1 cellular context compared by ENCODE assay signal in genomic region chr19:55368701-55369563, GRCh38.
A peak's percentile ranks its signal among the peaks of the same experiment; 100 is the strongest.
TF ChIP-seq lines count a peak whose summit lies in the region.

No MANE protein-coding gene starts in this region.

TF ChIP-seq in K562, 482 proteins besides CTCF, POLR2A, EP300 and RAD21 (continues in another document):
- no peak for TF ChIP-seq ZNF12 (CRISPR knock-in tag; IDR thresholded peaks at IDR 0.05)
- TF ChIP-seq YY1 (IDR thresholded peaks at IDR 0.05; ENCODE audit: borderline replicate concordance in 1 of 3, control insufficient read depth in 1 of 3, extremely low read depth in 1 of 3, insufficient read depth in 3 of 3, insufficient read length in 1 of 3, insufficient replicate concordance in 2 of 3, low read depth in 1 of 3, low read length in 2 of 3): no peak
- no peak for TF ChIP-seq E2F8 (IDR thresholded peaks at IDR 0.05; ENCODE audit: low read depth, partially characterized antibody)
- no peak for TF ChIP-seq KDM2B (CRISPR knock-in tag; IDR thresholded peaks at IDR 0.05)
- no peak for TF ChIP-seq ZNF699 (CRISPR knock-in tag; IDR thresholded peaks at IDR 0.05; ENCODE audit: insufficient replicate concordance)
- TF ChIP-seq SMC3 (conservative IDR thresholded peaks at IDR 0.05; ENCODE audit: insufficient read depth, low read depth, low read length): no peak
- peak; percentile 28 to 66; a peak in 3 of 4 replicates for TF ChIP-seq MAZ (CRISPR knock-in tag; conservative IDR thresholded peaks at IDR 0.05 in 1 of 2, IDR thresholded peaks at IDR 0.05 in 1 of 2)
- no peak for TF ChIP-seq CEBPB (tag; IDR thresholded peaks at IDR 0.05)
- no peak for TF ChIP-seq BRF2 (IDR thresholded peaks at IDR 0.05; ENCODE audit: borderline replicate concordance, insufficient read depth, insufficient read length)
- no peak for TF ChIP-seq ATF6 (CRISPR knock-in tag; IDR thresholded peaks at IDR 0.05)
- TF ChIP-seq PCBP2 (IDR thresholded peaks at IDR 0.05; ENCODE audit: low read depth, low read length, poor library complexity, severe bottlenecking): no peak
- no peak for TF ChIP-seq CHAMP1 (IDR thresholded peaks at IDR 0.05)
- TF ChIP-seq FOXK1 (CRISPR knock-in tag; IDR thresholded peaks at IDR 0.05; ENCODE audit: borderline replicate concordance): no peak
- TF ChIP-seq U2AF1 (optimal IDR thresholded peaks at IDR 0.05; ENCODE audit: low read depth, low read length): no peak
- TF ChIP-seq ZNF354B (CRISPR knock-in tag; IDR thresholded peaks at IDR 0.05): no peak
- TF ChIP-seq BMI1 (IDR thresholded peaks at IDR 0.05; ENCODE audit: low read length): no peak
- TF ChIP-seq VEZF1 (CRISPR knock-in tag; IDR thresholded peaks at IDR 0.05): peak; percentile 61
- TF ChIP-seq ZNF77 (CRISPR knock-in tag; IDR thresholded peaks at IDR 0.05): no peak
- TF ChIP-seq CCNT2 (IDR thresholded peaks at IDR 0.05; ENCODE audit: borderline replicate concordance, extremely low read depth, insufficient read length, low read depth, low read length): peak; percentile 57
- peak; percentile 67 for TF ChIP-seq SMAD4 (CRISPR knock-in tag; conservative IDR thresholded peaks at IDR 0.05)
- peak in 1 of 2 experiments; percentile 63; a peak in 2 of 4 replicates for TF ChIP-seq RCOR1 (IDR thresholded peaks at IDR 0.05; ENCODE audit: borderline replicate concordance in 1 of 2, low read depth in 2 of 2, low read length in 2 of 2)
- TF ChIP-seq CHCHD3 (CRISPR knock-in tag; IDR thresholded peaks at IDR 0.05): no peak
- no peak for TF ChIP-seq GABPA (tag; conservative IDR thresholded peaks at IDR 0.05; ENCODE audit: low read depth)
- TF ChIP-seq SNRNP70 (optimal IDR thresholded peaks at IDR 0.05; ENCODE audit: low read depth, low read length): no peak
- TF ChIP-seq ZNF408 (CRISPR knock-in tag; IDR thresholded peaks at IDR 0.05; ENCODE audit: low read depth): no peak
- TF ChIP-seq HDAC6 (IDR thresholded peaks at IDR 0.05; ENCODE audit: low read depth, low read length): no peak
- TF ChIP-seq RBM15 (IDR thresholded peaks at IDR 0.05; ENCODE audit: insufficient read depth, low read length): no peak
- TF ChIP-seq ERF (CRISPR knock-in tag; IDR thresholded peaks at IDR 0.05): no peak
- no peak for TF ChIP-seq ZNF707 (CRISPR knock-in tag; conservative IDR thresholded peaks at IDR 0.05)
- TF ChIP-seq NCOA4 (IDR thresholded peaks at IDR 0.05; ENCODE audit: partially characterized antibody): no peak
- TF ChIP-seq RAD51 (IDR thresholded peaks at IDR 0.05; ENCODE audit: borderline replicate concordance, low read depth): no peak
- no peak for TF ChIP-seq PKNOX1 (IDR thresholded peaks at IDR 0.05)
- no peak for TF ChIP-seq ATF1 (CRISPR knock-in tag; IDR thresholded peaks at IDR 0.05)
- no peak for TF ChIP-seq ATF1 (tag; IDR thresholded peaks at IDR 0.05)
- TF ChIP-seq CBX3 (IDR thresholded peaks at IDR 0.05; ENCODE audit: borderline replicate concordance in 1 of 2, low read length in 2 of 2): no peak
- 0 out of 2 replicates have a peak, but pooled peaks have one; percentile 9 for TF ChIP-seq ETV1 (tag; conservative IDR thresholded peaks at IDR 0.05; ENCODE audit: low read depth)
- TF ChIP-seq TRIM24 (IDR thresholded peaks at IDR 0.05): peak in 1 of 2 experiments; percentile 8; a peak in 1 of 4 replicates
- TF ChIP-seq GMEB1 (CRISPR knock-in tag; IDR thresholded peaks at IDR 0.05): peak; percentile 48; the same call in 1 of the 2 replicates
- no peak for TF ChIP-seq ZNF785 (CRISPR knock-in tag; IDR thresholded peaks at IDR 0.05)
- no peak for TF ChIP-seq ZBTB1 (CRISPR knock-in tag; IDR thresholded peaks at IDR 0.05; ENCODE audit: borderline replicate concordance, low read depth)
- TF ChIP-seq ZBTB11 (CRISPR knock-in tag; IDR thresholded peaks at IDR 0.05): no peak
- no peak for TF ChIP-seq ZNF263 (CRISPR knock-in tag; IDR thresholded peaks at IDR 0.05; ENCODE audit: borderline replicate concordance)
- no peak for TF ChIP-seq EHMT2 (IDR thresholded peaks at IDR 0.05)
- no peak for TF ChIP-seq ZC3H4 (CRISPR knock-in tag; IDR thresholded peaks at IDR 0.05; ENCODE audit: borderline replicate concordance)
- TF ChIP-seq TEAD4 (IDR thresholded peaks at IDR 0.05; ENCODE audit: low read length): peak; percentile 35; the same call in 1 of the 2 replicates
- TF ChIP-seq TEAD4 (CRISPR knock-in tag; IDR thresholded peaks at IDR 0.05; ENCODE audit: borderline replicate concordance): no peak
- TF ChIP-seq CGGBP1 (CRISPR knock-in tag; IDR thresholded peaks at IDR 0.05): no peak
- TF ChIP-seq CBFA2T3 (IDR thresholded peaks at IDR 0.05): no peak
- TF ChIP-seq ZNF232 (CRISPR knock-in tag; IDR thresholded peaks at IDR 0.05): no peak
- TF ChIP-seq EGR1 (conservative IDR thresholded peaks at IDR 0.05): peak; percentile 95
- TF ChIP-seq ZNF436 (CRISPR knock-in tag; IDR thresholded peaks at IDR 0.05): no peak
- no peak for TF ChIP-seq SRSF3 (IDR thresholded peaks at IDR 0.05; ENCODE audit: insufficient read depth, low read length)
- TF ChIP-seq GTF2E2 (tag; IDR thresholded peaks at IDR 0.05): no peak
